ENCODE assay signal across 31 cellular contexts in genomic region chr6:48419992-48420391, GRCh38.
"Had no signal": no experiment of that assay in that cellular context is flagged by ENCODE, and none has a peak within 500 bp of the region (broad histone marks: within the 10 kb centered on the region; RNA-seq: fewer than 3 reads in every experiment).

No MANE protein-coding gene starts in this region.

- ATAC-seq: activated naive CD8-positive, alpha-beta T cell treated with anti-CD3 and anti-CD28 coated beads, Interleukin-2, amount 50 U/mL, for 24 hours; body of pancreas; mucosa of descending colon; natural killer cell treated with Interleukin-12 subunit alpha and Interleukin-12 subunit beta and Interleukin-15 and Interleukin-18, amount 100 ng/mL, for 72 hours; sciatic nerve; stimulated activated effector memory CD8-positive, alpha-beta T cell treated with anti-CD3 and anti-CD28 coated beads, Interleukin-12 subunit alpha, Interleukin-12 subunit beta, amount 100 ng/mL, for 72 hours; stimulated activated naive CD8-positive, alpha-beta T cell treated with anti-CD3 and anti-CD28 coated beads, Interleukin-15, amount 100 ng/mL, for 72 hours; T-helper 17 cell had no signal

- FAIRE-seq: endometrium, islet of Langerhans had no signal

- H3K4me1 Mint-ChIP-seq: activated CD4-positive, alpha-beta memory T cell treated with anti-CD3 and anti-CD28 coated beads, Interleukin-2, amount 10 ng/mL, durations not matched to agents 7 days and 5 days; activated CD4-positive, alpha-beta T cell treated with anti-CD3 and anti-CD28 coated beads, Interleukin-2, amount 10 ng/mL, durations not matched to agents 7 days and 5 days; activated naive CD4-positive, alpha-beta T cell treated with anti-CD3 and anti-CD28 coated beads, Interleukin-2, amount 50 U/mL, for 24 hours; activated naive CD8-positive, alpha-beta T cell treated with anti-CD3 and anti-CD28 coated beads, Interleukin-2, amount 50 U/mL, for 24 hours; stimulated activated effector memory CD8-positive, alpha-beta T cell treated with anti-CD3 and anti-CD28 coated beads, Interleukin-12 subunit alpha, Interleukin-12 subunit beta, amount 100 ng/mL, for 72 hours; stimulated activated naive CD8-positive, alpha-beta T cell treated with anti-CD3 and anti-CD28 coated beads, Interleukin-15, amount 100 ng/mL, for 72 hours; T-helper 17 cell had no signal

- H3K4me3 ChIP-seq: body of pancreas, colonic mucosa, esophagus squamous epithelium, left ventricle myocardium inferior, lung, mucosa of descending colon, skin epidermis had no signal

- H3K4me3 Mint-ChIP-seq: activated CD4-positive, alpha-beta memory T cell treated with anti-CD3 and anti-CD28 coated beads, Interleukin-2, amount 10 ng/mL, durations not matched to agents 7 days and 5 days; activated CD4-positive, alpha-beta T cell treated with anti-CD3 and anti-CD28 coated beads, Interleukin-2, amount 10 ng/mL, durations not matched to agents 7 days and 5 days; activated naive CD4-positive, alpha-beta T cell treated with anti-CD3 and anti-CD28 coated beads, Interleukin-2, amount 50 U/mL, for 24 hours; activated naive CD8-positive, alpha-beta T cell treated with anti-CD3 and anti-CD28 coated beads, Interleukin-2, amount 50 U/mL, for 24 hours; activated T-cell treated with anti-CD3 and anti-CD28 coated beads, Interleukin-2, amount 50 U/mL, for 24 hours; natural killer cell treated with Interleukin-12 subunit alpha and Interleukin-12 subunit beta and Interleukin-15 and Interleukin-18, amount 100 ng/mL, for 72 hours; stimulated activated effector memory CD8-positive, alpha-beta T cell treated with anti-CD3 and anti-CD28 coated beads, Interleukin-12 subunit alpha, Interleukin-12 subunit beta, amount 100 ng/mL, for 72 hours; stimulated activated naive CD8-positive, alpha-beta T cell treated with anti-CD3 and anti-CD28 coated beads, Interleukin-15, amount 100 ng/mL, for 72 hours; T-helper 17 cell; type B pancreatic cell had no signal

- H3K9me3 Mint-ChIP-seq: activated naive CD8-positive, alpha-beta T cell treated with anti-CD3 and anti-CD28 coated beads, Interleukin-2, amount 50 U/mL, for 24 hours had no signal

- H3K9me3 ChIP-seq: body of pancreas, colonic mucosa, esophagus squamous epithelium, left ventricle myocardium inferior, mucosa of descending colon had no signal

- DNase-seq: activated CD4-positive, alpha-beta memory T cell treated with anti-CD3 and anti-CD28 coated beads, Interleukin-2, amount 10 ng/mL, durations not matched to agents 7 days and 5 days; activated CD4-positive, alpha-beta T cell treated with anti-CD3 and anti-CD28 coated beads, Interleukin-2, amount 10 ng/mL, durations not matched to agents 7 days and 5 days; activated CD4-positive, CD25-positive, alpha-beta regulatory T cell treated with anti-CD3 and anti-CD28 coated beads, Interleukin-2, amount 50 U/mL, for 72 hours; activated CD8-positive, alpha-beta memory T cell treated with anti-CD3 and anti-CD28 coated beads, Interleukin-2, amount 50 U/mL, for 48 hours; activated naive CD8-positive, alpha-beta T cell treated with anti-CD3 and anti-CD28 coated beads, Interleukin-2, amount 50 U/mL, for 24 hours; activated T-cell treated with anti-CD3 and anti-CD28 coated beads, Interleukin-2, amount 50 U/mL, for 24 hours; amygdala; body of pancreas; cerebellar nuclear complex; colonic mucosa; effector CD8-positive, alpha-beta T cell; esophagus squamous epithelium; foreskin melanocyte; left ventricle myocardium inferior; mucosa of descending colon; stimulated activated CD4-positive, alpha-beta T cell treated with anti-CD3 and anti-CD28 coated beads, Interleukin-12 subunit alpha, Interleukin-12 subunit beta, amount 100 ng/mL, for 4 hours; stimulated activated CD4-positive, alpha-beta T cell treated with anti-CD3 and anti-CD28 coated beads, Interleukin-4, amount 100 ng/mL, for 24 hours; stimulated activated naive CD8-positive, alpha-beta T cell treated with anti-CD3 and anti-CD28 coated beads, Interleukin-15, amount 100 ng/mL, for 72 hours; substantia nigra; T-helper 17 cell; T1000 had no signal

- H3K27me3 Mint-ChIP-seq: activated CD4-positive, alpha-beta memory T cell treated with anti-CD3 and anti-CD28 coated beads, Interleukin-2, amount 10 ng/mL, durations not matched to agents 7 days and 5 days; activated CD4-positive, alpha-beta T cell treated with anti-CD3 and anti-CD28 coated beads, Interleukin-2, amount 10 ng/mL, durations not matched to agents 7 days and 5 days; activated naive CD4-positive, alpha-beta T cell treated with anti-CD3 and anti-CD28 coated beads, Interleukin-2, amount 50 U/mL, for 24 hours; activated naive CD8-positive, alpha-beta T cell treated with anti-CD3 and anti-CD28 coated beads, Interleukin-2, amount 50 U/mL, for 24 hours; activated T-cell treated with anti-CD3 and anti-CD28 coated beads, Interleukin-2, amount 50 U/mL, for 24 hours; natural killer cell treated with Interleukin-12 subunit alpha and Interleukin-12 subunit beta and Interleukin-15 and Interleukin-18, amount 100 ng/mL, for 72 hours; stimulated activated naive CD8-positive, alpha-beta T cell treated with anti-CD3 and anti-CD28 coated beads, Interleukin-15, amount 100 ng/mL, for 72 hours; T-helper 17 cell; type B pancreatic cell had no signal

- H3K27me3 ChIP-seq: body of pancreas, colonic mucosa, esophagus squamous epithelium had no signal

- H3K36me3 ChIP-seq: colonic mucosa, esophagus squamous epithelium, left ventricle myocardium inferior had no signal

- H3K27ac Mint-ChIP-seq: activated CD4-positive, alpha-beta memory T cell treated with anti-CD3 and anti-CD28 coated beads, Interleukin-2, amount 10 ng/mL, durations not matched to agents 7 days and 5 days; activated CD4-positive, alpha-beta T cell treated with anti-CD3 and anti-CD28 coated beads, Interleukin-2, amount 10 ng/mL, durations not matched to agents 7 days and 5 days; activated naive CD4-positive, alpha-beta T cell treated with anti-CD3 and anti-CD28 coated beads, Interleukin-2, amount 50 U/mL, for 24 hours; activated naive CD8-positive, alpha-beta T cell treated with anti-CD3 and anti-CD28 coated beads, Interleukin-2, amount 50 U/mL, for 24 hours; activated T-cell treated with anti-CD3 and anti-CD28 coated beads, Interleukin-2, amount 50 U/mL, for 24 hours; natural killer cell treated with Interleukin-12 subunit alpha and Interleukin-12 subunit beta and Interleukin-15 and Interleukin-18, amount 100 ng/mL, for 72 hours; stimulated activated effector memory CD8-positive, alpha-beta T cell treated with anti-CD3 and anti-CD28 coated beads, Interleukin-12 subunit alpha, Interleukin-12 subunit beta, amount 100 ng/mL, for 72 hours; stimulated activated naive CD8-positive, alpha-beta T cell treated with anti-CD3 and anti-CD28 coated beads, Interleukin-15, amount 100 ng/mL, for 72 hours; T-helper 17 cell; type B pancreatic cell had no signal

- H3K36me3 Mint-ChIP-seq: activated naive CD4-positive, alpha-beta T cell treated with anti-CD3 and anti-CD28 coated beads, Interleukin-2, amount 50 U/mL, for 24 hours; natural killer cell treated with Interleukin-12 subunit alpha and Interleukin-12 subunit beta and Interleukin-15 and Interleukin-18, amount 100 ng/mL, for 72 hours; stimulated activated effector memory CD8-positive, alpha-beta T cell treated with anti-CD3 and anti-CD28 coated beads, Interleukin-12 subunit alpha, Interleukin-12 subunit beta, amount 100 ng/mL, for 72 hours; type B pancreatic cell had no signal

- H3K27ac ChIP-seq: body of pancreas, colonic mucosa, epithelial cell of prostate, esophagus squamous epithelium, left ventricle myocardium inferior, skin epidermis had no signal

- H3K4me1 ChIP-seq: body of pancreas, colonic mucosa, esophagus squamous epithelium, left ventricle myocardium inferior had no signal
